ENCODE assay signal across 28 cellular contexts in genomic region chr1:207990455-207990854, GRCh38.
"Had no signal": no experiment of that assay in that cellular context is flagged by ENCODE, and none has a peak within 500 bp of the region (broad histone marks: within the 10 kb centered on the region; RNA-seq: fewer than 3 reads in every experiment).

No MANE protein-coding gene starts in this region.

- H3K27ac ChIP-seq: adrenal gland, ascending aorta, brain microvascular endothelial cell, WERI-Rb-1 had no signal

- H3K9me3 ChIP-seq: adrenal gland, ascending aorta had no signal

- DNase-seq: activated B cell treated with CpG ODN at 0.5 μM for 24 hours; activated CD4-positive, alpha-beta memory T cell treated with anti-CD3 and anti-CD28 coated beads, Interleukin-2, amount 10 ng/mL, durations not matched to agents 7 days and 5 days; activated CD4-positive, alpha-beta T cell treated with anti-CD3 and anti-CD28 coated beads for 36 hours; activated CD4-positive, alpha-beta T cell treated with anti-CD3 and anti-CD28 coated beads, Interleukin-2, amount 10 ng/mL, durations not matched to agents 7 days and 5 days; activated CD4-positive, alpha-beta T cell treated with anti-CD3 and anti-CD28 coated beads, Interleukin-2, amount 50 U/mL, for 4 hours; activated effector memory CD4-positive, alpha-beta T cell treated with anti-CD3 and anti-CD28 coated beads, Interleukin-2, amount 50 U/mL, for 16 hours; activated naive CD4-positive, alpha-beta T cell treated with anti-CD3 and anti-CD28 coated beads for 36 hours; activated naive CD8-positive, alpha-beta T cell treated with anti-CD3 and anti-CD28 coated beads for 36 hours; activated naive CD8-positive, alpha-beta T cell treated with anti-CD3 and anti-CD28 coated beads, Interleukin-2, amount 50 U/mL, for 24 hours; activated T-cell treated with anti-CD3 and anti-CD28 coated beads, Interleukin-2, amount 50 U/mL, for 1 hour; activated T-cell treated with anti-CD3 and anti-CD28 coated beads, Interleukin-2, amount 50 U/mL, for 48 hours; brain microvascular endothelial cell; effector CD8-positive, alpha-beta T cell; foreskin fibroblast; SW 1271; T-helper 1 cell; T-helper 17 cell; T1000; WERI-Rb-1 had no signal

- H3K36me3 Mint-ChIP-seq: activated naive CD4-positive, alpha-beta T cell treated with anti-CD3 and anti-CD28 coated beads, Interleukin-2, amount 50 U/mL, for 24 hours; activated naive CD8-positive, alpha-beta T cell treated with anti-CD3 and anti-CD28 coated beads for 36 hours had no signal

- H3K4me3 Mint-ChIP-seq: activated B cell treated with CpG ODN at 0.5 μM for 24 hours; activated CD4-positive, alpha-beta memory T cell treated with anti-CD3 and anti-CD28 coated beads, Interleukin-2, amount 10 ng/mL, durations not matched to agents 7 days and 5 days; activated CD4-positive, alpha-beta T cell treated with anti-CD3 and anti-CD28 coated beads for 36 hours; activated CD4-positive, alpha-beta T cell treated with anti-CD3 and anti-CD28 coated beads, Interleukin-2, amount 10 ng/mL, durations not matched to agents 7 days and 5 days; activated naive CD4-positive, alpha-beta T cell treated with anti-CD3 and anti-CD28 coated beads for 36 hours; activated naive CD4-positive, alpha-beta T cell treated with anti-CD3 and anti-CD28 coated beads, Interleukin-2, amount 50 U/mL, for 24 hours; activated naive CD8-positive, alpha-beta T cell treated with anti-CD3 and anti-CD28 coated beads for 36 hours; activated naive CD8-positive, alpha-beta T cell treated with anti-CD3 and anti-CD28 coated beads, Interleukin-2, amount 50 U/mL, for 24 hours; activated T-helper 1 cell treated with anti-CD3 and anti-CD28 coated beads, Interleukin-12 subunit alpha, Interleukin-12 subunit beta, Interleukin-2, Interleukin-4 antibody, amounts not matched to agents 30 ng/mL and 10 ng/mL and 1 ng/mL, durations not matched to agents 14 hours and 24 hours and 36 hours; central memory CD8-positive, alpha-beta T cell; T-helper 17 cell; T-helper 2 cell treated with Interferon-gamma antibody and Interleukin-4, amounts not matched to agents 5 μg/mL and 100 μg/mL, for 36 hours had no signal

- H3K4me1 Mint-ChIP-seq: activated B cell treated with CpG ODN at 0.5 μM for 24 hours; activated CD4-positive, alpha-beta memory T cell treated with anti-CD3 and anti-CD28 coated beads, Interleukin-2, amount 10 ng/mL, durations not matched to agents 7 days and 5 days; activated CD4-positive, alpha-beta T cell treated with anti-CD3 and anti-CD28 coated beads for 36 hours; activated CD4-positive, alpha-beta T cell treated with anti-CD3 and anti-CD28 coated beads, Interleukin-2, amount 10 ng/mL, durations not matched to agents 7 days and 5 days; activated naive CD4-positive, alpha-beta T cell treated with anti-CD3 and anti-CD28 coated beads, Interleukin-2, amount 50 U/mL, for 24 hours; activated naive CD8-positive, alpha-beta T cell treated with anti-CD3 and anti-CD28 coated beads for 36 hours; activated naive CD8-positive, alpha-beta T cell treated with anti-CD3 and anti-CD28 coated beads, Interleukin-2, amount 50 U/mL, for 24 hours; central memory CD8-positive, alpha-beta T cell; T-helper 17 cell had no signal

- H3K27me3 ChIP-seq: adrenal gland, ascending aorta, brain microvascular endothelial cell had no signal

- H3K36me3 ChIP-seq: adrenal gland, ascending aorta, brain microvascular endothelial cell, WERI-Rb-1 had no signal

- H3K4me3 ChIP-seq: adrenal gland, ascending aorta had no signal

- H3K9me3 Mint-ChIP-seq: activated B cell treated with CpG ODN at 0.5 μM for 24 hours; activated CD4-positive, alpha-beta memory T cell treated with anti-CD3 and anti-CD28 coated beads, Interleukin-2, amount 10 ng/mL, durations not matched to agents 7 days and 5 days; activated CD4-positive, alpha-beta T cell treated with anti-CD3 and anti-CD28 coated beads, Interleukin-2, amount 10 ng/mL, durations not matched to agents 7 days and 5 days; activated naive CD4-positive, alpha-beta T cell treated with anti-CD3 and anti-CD28 coated beads for 36 hours; activated naive CD4-positive, alpha-beta T cell treated with anti-CD3 and anti-CD28 coated beads, Interleukin-2, amount 50 U/mL, for 24 hours; activated naive CD8-positive, alpha-beta T cell treated with anti-CD3 and anti-CD28 coated beads for 36 hours; activated naive CD8-positive, alpha-beta T cell treated with anti-CD3 and anti-CD28 coated beads, Interleukin-2, amount 50 U/mL, for 24 hours; activated T-helper 1 cell treated with anti-CD3 and anti-CD28 coated beads, Interleukin-12 subunit alpha, Interleukin-12 subunit beta, Interleukin-2, Interleukin-4 antibody, amounts not matched to agents 30 ng/mL and 10 ng/mL and 1 ng/mL, durations not matched to agents 14 hours and 24 hours and 36 hours; activated T-helper 2 cell treated with anti-CD3 and anti-CD28 coated beads, Interferon-gamma antibody, Interleukin-2, Interleukin-4, amounts not matched to agents 10 μg/mL and 5 μg/mL and 100 μg/mL, durations not matched to agents 14 hours and 24 hours and 36 hours; central memory CD8-positive, alpha-beta T cell; T-helper 2 cell treated with Interferon-gamma antibody and Interleukin-4, amounts not matched to agents 5 μg/mL and 100 μg/mL, for 36 hours had no signal

- H3K27ac Mint-ChIP-seq: activated B cell treated with CpG ODN at 0.5 μM for 24 hours; activated CD4-positive, alpha-beta memory T cell treated with anti-CD3 and anti-CD28 coated beads, Interleukin-2, amount 10 ng/mL, durations not matched to agents 7 days and 5 days; activated CD4-positive, alpha-beta T cell treated with anti-CD3 and anti-CD28 coated beads for 36 hours; activated CD4-positive, alpha-beta T cell treated with anti-CD3 and anti-CD28 coated beads, Interleukin-2, amount 10 ng/mL, durations not matched to agents 7 days and 5 days; activated naive CD4-positive, alpha-beta T cell treated with anti-CD3 and anti-CD28 coated beads for 36 hours; activated naive CD4-positive, alpha-beta T cell treated with anti-CD3 and anti-CD28 coated beads, Interleukin-2, amount 50 U/mL, for 24 hours; activated naive CD8-positive, alpha-beta T cell treated with anti-CD3 and anti-CD28 coated beads for 36 hours; activated naive CD8-positive, alpha-beta T cell treated with anti-CD3 and anti-CD28 coated beads, Interleukin-2, amount 50 U/mL, for 24 hours; activated T-helper 1 cell treated with anti-CD3 and anti-CD28 coated beads, Interleukin-12 subunit alpha, Interleukin-12 subunit beta, Interleukin-2, Interleukin-4 antibody, amounts not matched to agents 30 ng/mL and 10 ng/mL and 1 ng/mL, durations not matched to agents 14 hours and 24 hours and 36 hours; activated T-helper 2 cell treated with anti-CD3 and anti-CD28 coated beads, Interferon-gamma antibody, Interleukin-2, Interleukin-4, amounts not matched to agents 10 μg/mL and 5 μg/mL and 100 μg/mL, durations not matched to agents 14 hours and 24 hours and 36 hours; T-helper 17 cell; T-helper 2 cell treated with Interferon-gamma antibody and Interleukin-4, amounts not matched to agents 5 μg/mL and 100 μg/mL, for 36 hours had no signal

- H3K4me1 ChIP-seq: adrenal gland, ascending aorta had no signal

- ATAC-seq: activated CD4-positive, alpha-beta T cell treated with anti-CD3 and anti-CD28 coated beads for 36 hours; activated CD4-positive, CD25-positive, alpha-beta regulatory T cell treated with anti-CD3 and anti-CD28 coated beads, Interleukin-2, amount 50 U/mL, for 24 hours; activated naive CD8-positive, alpha-beta T cell treated with anti-CD3 and anti-CD28 coated beads, Interleukin-2, amount 50 U/mL, for 24 hours; esophagus mucosa; T-helper 17 cell had no signal
